ENCODE assay signal across 21 cellular contexts in genomic region chr3:195813916-195814486, GRCh38. TPM values are rescaled to one million over a fixed set of nuclear protein-coding genes. Genes with fewer than 3 reads are reported as not detected.
DNase-seq lines count a peak whose midpoint lies in the region; ATAC-seq, FAIRE-seq and TF ChIP-seq lines count a peak whose summit lies in the region.
"Had no signal": no experiment of that assay in that cellular context is flagged by ENCODE, and none has a peak within 500 bp of the region (broad histone marks: within the 10 kb centered on the region; RNA-seq: fewer than 3 reads in every experiment).

No MANE protein-coding gene starts in this region.

- H3K79me1 ChIP-seq in H1 (ENCODE audit: low read depth, low read length) = no peaks in the 10 kb centered on the region; the same call in 1 of the 2 replicates

- WGBS in H1 (ENCODE audit: extremely low coverage in 1 of 2, insufficient coverage in 1 of 2, insufficient read length in 1 of 2, insufficient replicate concordance in 2 of 2, low coverage in 1 of 2, low lambda C conversion rate in 2 of 2, missing lambda C conversion rate in 1 of 2), 2 experiments = 91% methylated on average over 19 of the region's 19 CpGs; no CpG with 5 or more reads in 1 of the 2 experiments
- 86 to 94% (median 89%) methylated on average over 19 of the region's 19 CpGs for WGBS in spleen, 5 donors

- no peak overlapping the region for H3K18ac ChIP-seq in H1 (ENCODE audit: extremely low read depth, low read length)

- no peak overlapping the region for H4K8ac ChIP-seq in H1 (ENCODE audit: extremely low read depth, insufficient read depth, low read length)

- no peak overlapping the region for H3K14ac ChIP-seq in H1 (ENCODE audit: insufficient read length)

- POLR2A ChIA-PET in HEK293 (lab: Yijun Ruan, JAX) = no interaction called here
- POLR2A ChIA-PET in H1 (lab: Charles Lee; ENCODE audit: partially characterized antibody) = interaction anchor here (0.6 to 2.2 kb wide), 6 partner anchors 7 to 75 kb away, joined by 3 to 8 read pairs (median 5); no protein-coding TSS in a partner anchor

- H3K9ac ChIP-seq in H1 (replicated peaks in 1 of 4; ENCODE audit: extremely low read depth in 1 of 4, low read depth in 3 of 4, low read length in 3 of 4) = no peak overlapping the region
- H3K9ac ChIP-seq: BLaER1 treated with 17β-estradiol and CSF1 and Interleukin-3, amounts not matched to agents 10 nM and 100 nM had no signal

- no peak for TF ChIP-seq RAD21 in H1 (IDR thresholded peaks at IDR 0.05 in 1 of 2, conservative IDR thresholded peaks at IDR 0.05 in 1 of 2; ENCODE audit: low read depth in 2 of 2, low read length in 2 of 2)

- no peak overlapping the region for H3K56ac ChIP-seq in H1 (replicated peaks; ENCODE audit: insufficient read length, low read depth, low read length)

- H2AK5ac ChIP-seq in H1 (ENCODE audit: low read depth, low read length) = peak overlapping the region; percentile 79; the same call in 1 of the 2 replicates

- TF ChIP-seq POLR2A in H1 (IDR thresholded peaks at IDR 0.05; ENCODE audit: control extremely low read depth in 1 of 2, low read depth in 2 of 2, low read length in 2 of 2) (no peak), spleen (IDR thresholded peaks at IDR 0.05) (no peak), Peyer's patch (IDR thresholded peaks at IDR 0.05) (no peak), uterus (IDR thresholded peaks at IDR 0.05) (no peak)

- DNase-seq in NCI-H2171 treated with DMSO at 0.1 percent for 48 hours (lab: John Stamatoyannopoulos, UW) (peak; percentile 7), NCI-H2171 (lab: John Stamatoyannopoulos, UW) (no peak), H1 (ENCODE audit: low read depth in 1 of 2, low spot score in 2 of 2) (no peak), spleen (peak; percentile 38), Peyer's patch (no peak), sciatic nerve (ENCODE audit: low spot score) (no peak), uterus (no peak)
- DNase-seq: ACHN; CD4-positive, CD25-positive, alpha-beta regulatory T cell; DMS 273 treated with DMSO at 0.1 percent for 48 hours; DMS79 treated with DMSO at 0.1 percent for 48 hours; GDM1; GOT3; HCEC 1CT had no signal

- H3K79me2 ChIP-seq in H1 (ENCODE audit: control insufficient read depth in 1 of 2, insufficient read depth in 2 of 2, low read length in 2 of 2) = no peaks in the 10 kb centered on the region

- H3K23ac ChIP-seq in H1 (ENCODE audit: insufficient read length) = no peak overlapping the region

- H3K23me2 ChIP-seq in H1 (ENCODE audit: low read depth, low read length) = peaks cover 4% of the 10 kb centered on the region; the same call in 1 of the 2 replicates

- no peak overlapping the region for H3K4ac ChIP-seq in H1 (replicated peaks; ENCODE audit: insufficient read length, low read depth, low read length)

- no peak overlapping the region for H4K5ac ChIP-seq in H1 (ENCODE audit: insufficient read length, low read depth, low read length)

- CTCF ChIA-PET in HEK293 (lab: Yijun Ruan, JAX) = no interaction called here
- CTCF ChIA-PET in H1 (lab: Charles Lee; ENCODE audit: partially characterized antibody) = interaction anchor here (1.2 to 13.5 kb wide), 4 partner anchors 13 to 39 kb away, joined by 3 to 116 read pairs (median 4); no protein-coding TSS in a partner anchor

- no peak overlapping the region for H3K4me3 ChIP-seq in HEK293 (ENCODE audit: low read depth, low read length)
- H3K4me3 ChIP-seq in H1 (ENCODE audit: extremely low read depth in 1 of 4, insufficient read depth in 2 of 4, low read depth in 3 of 4, low read length in 4 of 4) = no peak overlapping the region
- H3K4me3 ChIP-seq in spleen = no peak overlapping the region
- H3K4me3 ChIP-seq in Peyer's patch = no peak overlapping the region
- no peak overlapping the region for H3K4me3 ChIP-seq in uterus
- H3K4me3 ChIP-seq: BLaER1 treated with 17β-estradiol and CSF1 and Interleukin-3, amounts not matched to agents 10 nM and 100 nM had no signal

- H4K91ac ChIP-seq in H1 (replicated peaks; ENCODE audit: insufficient read length, low read length) = no peak overlapping the region

- no peaks in the 10 kb centered on the region for H3K4me1 ChIP-seq in HEK293 (ENCODE audit: control insufficient read depth, insufficient read depth, low read length)
- peaks cover 2 to 21% (median 9%) of the 10 kb centered on the region in 4 experiments for H3K4me1 ChIP-seq in H1 (replicated peaks in 1 of 4; ENCODE audit: control insufficient read depth in 3 of 4, insufficient read depth in 4 of 4, low read length in 3 of 4)
- no peaks in the 10 kb centered on the region for H3K4me1 ChIP-seq in spleen
- H3K4me1 ChIP-seq in Peyer's patch = no peaks in the 10 kb centered on the region
- no peaks in the 10 kb centered on the region for H3K4me1 ChIP-seq in uterus

- H2BK15ac ChIP-seq in H1 (ENCODE audit: low read length) = peak overlapping the region; percentile 81

- no peak for ATAC-seq in sciatic nerve

- FAIRE-seq in H1 (lab: Jason Lieb, UNC) = no peak
- FAIRE-seq: GM12892, GM19239, HepG2, HTR-8/SVneo had no signal

- H3K36me3 ChIP-seq in HEK293 (ENCODE audit: control insufficient read depth in 2 of 2, insufficient read depth in 1 of 2, low read length in 2 of 2) = no peaks in the 10 kb centered on the region
- no peaks in the 10 kb centered on the region for H3K36me3 ChIP-seq in H1 (ENCODE audit: control insufficient read depth in 2 of 4, insufficient read depth in 4 of 4, low read length in 3 of 4)
- no peaks in the 10 kb centered on the region for H3K36me3 ChIP-seq in spleen
- H3K36me3 ChIP-seq in Peyer's patch = no peaks in the 10 kb centered on the region
- H3K36me3 ChIP-seq in uterus = no peaks in the 10 kb centered on the region
- H3K36me3 ChIP-seq: BLaER1 treated with 17β-estradiol and CSF1 and Interleukin-3, amounts not matched to agents 10 nM and 100 nM had no signal

- no peak overlapping the region for H2BK120ac ChIP-seq in H1 (replicated peaks; ENCODE audit: low read depth, low read length)

- TF ChIP-seq EP300 in H1 (IDR thresholded peaks at IDR 0.05; ENCODE audit: borderline replicate concordance in 1 of 2, low read depth in 2 of 2, low read length in 2 of 2) = no peak

- H2BK20ac ChIP-seq in H1 (ENCODE audit: low read length) = no peak overlapping the region

- peak overlapping the region; percentile 39; the same call in 1 of the 2 replicates for H2BK12ac ChIP-seq in H1 (ENCODE audit: low read depth, low read length)

- no peak overlapping the region for H2BK5ac ChIP-seq in H1 (ENCODE audit: low read depth, low read length)

- intact Hi-C loops in spleen (cut with DNase I; ENCODE audit: low total_unique reads) = no loop called here
- intact Hi-C loops in sciatic nerve (cut with DNase I) = no loop called here
- intact Hi-C loops in uterus (cut with DNase I; ENCODE audit: low total_unique reads) = no loop called here

- TF ChIP-seq CTCF in HEK293 (tag by site-specific recombination; IDR thresholded peaks at IDR 0.05) (no peak), H1 (IDR thresholded peaks at IDR 0.05; ENCODE audit: control extremely low read depth in 1 of 3, insufficient read depth in 1 of 3, low read depth in 1 of 3, low read length in 3 of 3) (no peak), spleen (IDR thresholded peaks at IDR 0.05 in 8 of 11, conservative IDR thresholded peaks at IDR 0.05 in 3 of 11) (no peak), Peyer's patch (IDR thresholded peaks at IDR 0.05) (no peak), uterus (IDR thresholded peaks at IDR 0.05) (no peak)

- H3K27me3 ChIP-seq in H1 (replicated peaks in 1 of 4; ENCODE audit: control insufficient read depth in 3 of 4, extremely low read depth in 1 of 4, insufficient read depth in 3 of 4, low read length in 3 of 4) = no peaks in the 10 kb centered on the region; a peak in 1 of 7 replicates
- peaks cover 0 to 62% (median 0%) of the 10 kb centered on the region in 7 donors for H3K27me3 ChIP-seq in spleen (replicated peaks in 1 of 7)
- no peaks in the 10 kb centered on the region for H3K27me3 ChIP-seq in Peyer's patch
- H3K27me3 ChIP-seq in uterus = no peaks in the 10 kb centered on the region

- H3K4me2 ChIP-seq in H1 (ENCODE audit: insufficient read depth in 1 of 2, low read depth in 2 of 2, low read length in 2 of 2) = no peak overlapping the region

- no peaks in the 10 kb centered on the region for H4K20me1 ChIP-seq in H1 (replicated peaks in 1 of 2; ENCODE audit: control insufficient read depth in 1 of 2, insufficient read depth in 2 of 2, low read length in 2 of 2)

- H2AFZ ChIP-seq in H1 (ENCODE audit: low read length) = no peak overlapping the region

- H3K27ac ChIP-seq in HEK293 (ENCODE audit: extremely low read depth, low read depth, low read length) (no peak overlapping the region), H1 (ENCODE audit: low read depth, low read length) (no peak overlapping the region), spleen (no peak overlapping the region), Peyer's patch (no peak overlapping the region), uterus (no peak overlapping the region)
- H3K27ac ChIP-seq: BLaER1 treated with 17β-estradiol and CSF1 and Interleukin-3, amounts not matched to agents 10 nM and 100 nM had no signal

- H3K9me3 ChIP-seq in HEK293 (ENCODE audit: control insufficient read depth, insufficient read depth, low read depth, low read length) (no peaks in the 10 kb centered on the region), H1 (ENCODE audit: insufficient read depth in 2 of 2, low read depth in 1 of 2, low read length in 1 of 2) (no peaks in the 10 kb centered on the region), spleen (no peaks in the 10 kb centered on the region), Peyer's patch (no peaks in the 10 kb centered on the region), uterus (no peaks in the 10 kb centered on the region)
- H3K9me3 ChIP-seq: BLaER1 treated with 17β-estradiol and CSF1 and Interleukin-3, amounts not matched to agents 10 nM and 100 nM had no signal

TF ChIP-seq in HEK293, 187 proteins besides CTCF, POLR2A, EP300 and RAD21 (continues in another document):
- TF ChIP-seq SCRT2 (tag by site-specific recombination; IDR thresholded peaks at IDR 0.05) = peak; percentile 100

TF ChIP-seq in H1, 55 proteins besides CTCF, POLR2A, EP300 and RAD21:
- no peak for TF ChIP-seq BCL11A (IDR thresholded peaks at IDR 0.05; ENCODE audit: low read depth in 2 of 2, low read length in 2 of 2)
- TF ChIP-seq ZNF274 (IDR thresholded peaks at IDR 0.05; ENCODE audit: borderline replicate concordance, extremely low read depth, low read length) = no peak

RNA-seq across cellular contexts. Expression of gene MUC4, which starts 2.3 kb away (rescaled TPM):
- total RNA-seq in H1 (2021; fragmentation: NEBNext Ultra II Directional; extraction: Animal tissue kit (Norgen Biotek cat#: 25700)) = 1.4 and 2.0 TPM in 2 replicates
- 0.89 and 2.0 TPM in 2 replicates for polyA plus RNA-seq in H1 (2011; rRNA removed)
- polyA plus RNA-seq in H1 (2011; cell fraction: cytosol; rRNA removed) = 0.94 TPM
- 5.4 TPM for polyA plus RNA-seq in H1 (2011; cell fraction: nucleus; rRNA removed)
- polyA plus RNA-seq in H1 (2012, experiment 1 of 2) = 1.1 to 1.8 TPM (median 1.6 TPM) in 4 replicates
- polyA plus RNA-seq in H1 (2012, experiment 2 of 2) = 0.34 TPM
- polyA plus RNA-seq in H1 (2013, experiment 1 of 2) = 0.83 TPM
- 0.59 TPM for polyA plus RNA-seq in H1 (2013, experiment 2 of 2)
- 0.98 and 2.0 TPM in 2 replicates for polyA minus RNA-seq in H1 (2011; rRNA and poly(A)+ RNA removed)
- polyA minus RNA-seq in H1 (2011; cell fraction: cytosol; rRNA and poly(A)+ RNA removed) = 1.0 TPM
- polyA minus RNA-seq in H1 (2011; cell fraction: nucleus; rRNA and poly(A)+ RNA removed) = 2.8 TPM
- not detected for total RNA-seq in spleen
- under 1 TPM in 2 of 3 donors, not detected in 1; 0.02 to 0.03 TPM for polyA plus RNA-seq in spleen
- total RNA-seq in Peyer's patch = 10 to 100 TPM in 2 of 4 donors, 1 to 10 TPM in 2; 5.8 to 23.1 (median 13.0) TPM
- 0.31 TPM for total RNA-seq in sciatic nerve
- total RNA-seq in uterus = 1 to 10 TPM in 1 of 4 donors, under 1 TPM in 3; 0.26 to 1.0 (median 0.30) TPM
- total RNA-seq: A172; CD4-positive, CD25-positive, alpha-beta regulatory T cell; HepG2 had no signal
- polyA plus RNA-seq: CD4-positive, CD25-positive, alpha-beta regulatory T cell; HepG2 had no signal

Comparison
In these comparisons a context has a peak if more than half of its experiments do, and no peak if none do; other contexts are left out.
1. DNase-seq: peak in NCI-H2171 treated with DMSO at 0.1 percent for 48 hours (single experiment) and spleen (single experiment); none in NCI-H2171 (single experiment), H1 (0 of 2), Peyer's patch (0 of 3), sciatic nerve (single experiment) and uterus (0 of 2).